12 cellular contexts compared by ENCODE assay signal in the genomic region with DNA sequence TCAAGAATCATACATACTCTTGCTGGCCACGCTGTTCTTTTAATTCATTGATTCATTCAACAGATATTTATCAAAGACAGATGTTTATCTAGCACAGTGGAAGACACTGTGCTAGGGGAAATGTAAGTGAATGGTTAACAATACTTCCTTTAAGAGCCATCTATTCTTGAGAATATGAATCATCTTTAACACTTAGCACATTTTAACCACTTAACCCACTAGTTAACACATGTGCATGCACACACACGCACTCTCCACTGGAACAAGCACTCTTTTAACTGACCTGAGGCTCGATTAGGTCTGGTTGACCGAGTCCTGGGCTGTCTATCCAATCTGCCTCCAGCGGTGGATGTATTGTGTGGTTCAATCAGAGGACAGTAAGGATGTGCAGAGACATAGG. TPM values are rescaled to one million over a fixed set of nuclear protein-coding genes. Genes with fewer than 3 reads are reported as not detected.
DNase-seq lines count a peak whose midpoint lies in the region; ATAC-seq and TF ChIP-seq lines count a peak whose summit lies in the region.
"Had no signal": no experiment of that assay in that cellular context is flagged by ENCODE, and none has a peak within 500 bp of the region (broad histone marks: within the 10 kb centered on the region; RNA-seq: fewer than 3 reads in every experiment).

No MANE protein-coding gene starts in this region.

- CTCF ChIA-PET in BJ (lab: Yijun Ruan, JAX) = no interaction called here

- peak; percentile 98 for ATAC-seq in GM19452 (IDR thresholded peaks at IDR 0.05; ENCODE audit: unreplicated experiment)
- ATAC-seq in HG03354 (IDR thresholded peaks at IDR 0.05; ENCODE audit: poor library complexity, severe bottlenecking, unreplicated experiment) = peak; percentile 98
- peak; percentile 50 for ATAC-seq in effector memory CD8-positive, alpha-beta T cell (replicated peaks)

- peak overlapping the region in 1 of 2 donors; percentile 71 for H3K27ac Mint-ChIP-seq in effector memory CD8-positive, alpha-beta T cell
- H3K27ac Mint-ChIP-seq in progenitor cell of endocrine pancreas = no peak overlapping the region
- H3K27ac Mint-ChIP-seq: CD4-positive, alpha-beta memory T cell had no signal

- POLR2A ChIA-PET in BJ (lab: Charles Lee) = no interaction called here

- H3K4me3 Mint-ChIP-seq in effector memory CD8-positive, alpha-beta T cell = no peak overlapping the region
- no peak overlapping the region for H3K4me3 Mint-ChIP-seq in progenitor cell of endocrine pancreas (ENCODE audit: low read depth)
- H3K4me3 Mint-ChIP-seq: CD4-positive, alpha-beta memory T cell had no signal

- H3K27me3 Mint-ChIP-seq in effector memory CD8-positive, alpha-beta T cell = peaks cover 0 to 8% of the 10 kb centered on the region in 2 donors
- H3K27me3 Mint-ChIP-seq in progenitor cell of endocrine pancreas = no peaks in the 10 kb centered on the region

- TF ChIP-seq CTCF in BJ (IDR thresholded peaks at IDR 0.05; ENCODE audit: insufficient read depth, low read depth, low read length) = no peak
- no peak for TF ChIP-seq CTCF in progenitor cell of endocrine pancreas (IDR thresholded peaks at IDR 0.05; ENCODE audit: unreplicated experiment)

- H3K36me3 ChIP-seq in BJ (ENCODE audit: control insufficient read depth, insufficient read depth, low read length) = no peaks in the 10 kb centered on the region
- H3K36me3 ChIP-seq: transverse colon had no signal

- H3K27me3 ChIP-seq in BJ (ENCODE audit: control insufficient read depth, insufficient read depth, low read length) = no peaks in the 10 kb centered on the region
- H3K27me3 ChIP-seq: transverse colon had no signal

- H3K4me3 ChIP-seq in BJ (ENCODE audit: low read depth, low read length) = no peak overlapping the region
- H3K4me3 ChIP-seq: transverse colon had no signal

- H3K9me3 Mint-ChIP-seq in effector memory CD8-positive, alpha-beta T cell = no peaks in the 10 kb centered on the region
- H3K9me3 Mint-ChIP-seq in progenitor cell of endocrine pancreas (ENCODE audit: low read depth) = peaks cover 3% of the 10 kb centered on the region

- no peaks in the 10 kb centered on the region for H3K36me3 Mint-ChIP-seq in effector memory CD8-positive, alpha-beta T cell (ENCODE audit: insufficient read depth)
- H3K36me3 Mint-ChIP-seq in progenitor cell of endocrine pancreas (ENCODE audit: insufficient read depth) = no peaks in the 10 kb centered on the region
- H3K36me3 Mint-ChIP-seq: CD4-positive, alpha-beta memory T cell had no signal

- H3K4me1 Mint-ChIP-seq in effector memory CD8-positive, alpha-beta T cell (ENCODE audit: low read depth in 2 of 2) = peaks cover 3% of the 10 kb centered on the region in 2 donors
- H3K4me1 Mint-ChIP-seq in progenitor cell of endocrine pancreas (ENCODE audit: low read depth) = no peaks in the 10 kb centered on the region

- peak; percentile 36 for DNase-seq in BJ (ENCODE audit: low read depth)
- DNase-seq in effector memory CD8-positive, alpha-beta T cell = no peak
- no peak for DNase-seq in NCI-H526 treated with DMSO at 0.1 percent for 48 hours (lab: John Stamatoyannopoulos, UW)
- DNase-seq in DMS153 treated with DMSO at 0.1 percent for 48 hours (lab: John Stamatoyannopoulos, UW; ENCODE audit: unreplicated experiment) = no peak
- DNase-seq in superior temporal gyrus (ENCODE audit: extremely low spot score) = no peak
- no peak for DNase-seq in progenitor cell of endocrine pancreas (ENCODE audit: low spot score, unreplicated experiment)
- DNase-seq: CD4-positive, alpha-beta memory T cell; NCI-H146; small intestine; transverse colon had no signal

RNA-seq across cellular contexts. Expression of a gene that starts 34.6 kb away (rescaled TPM):
- polyA plus RNA-seq in BJ (2011; rRNA removed) = 0.76 and 1.1 TPM in 2 replicates
- 0.72 and 0.95 TPM in 2 replicates for polyA minus RNA-seq in BJ (2011; rRNA and poly(A)+ RNA removed)
- not detected in 2 replicates for total RNA-seq in progenitor cell of endocrine pancreas
- total RNA-seq: CD4-positive, alpha-beta memory T cell; transverse colon had no signal
- polyA plus RNA-seq: CD4-positive, alpha-beta memory T cell; small intestine had no signal
